28 cellular contexts compared by ENCODE assay signal in the genomic region with DNA sequence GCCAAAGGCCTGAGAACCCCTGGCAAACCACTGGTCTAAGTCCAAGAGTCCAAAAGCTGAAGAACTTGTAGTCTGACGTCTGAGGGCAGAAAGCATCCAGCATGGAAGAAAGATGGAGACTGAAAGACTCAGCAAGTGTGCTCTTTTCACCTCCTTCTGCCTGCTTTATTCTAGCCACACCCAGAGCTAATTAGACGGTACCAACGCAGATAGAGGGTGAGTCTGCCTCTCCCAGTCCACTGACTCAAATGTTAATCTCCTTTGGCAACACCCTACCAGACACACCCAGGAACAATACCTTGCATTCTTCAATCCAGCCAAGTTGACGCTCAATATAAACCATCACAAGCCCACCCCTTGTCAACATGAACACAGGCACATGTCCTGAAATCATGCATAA.
"Had no signal": no experiment of that assay in that cellular context is flagged by ENCODE, and none has a peak within 500 bp of the region (broad histone marks: within the 10 kb centered on the region; RNA-seq: fewer than 3 reads in every experiment).

No MANE protein-coding gene starts in this region.

- DNase-seq: activated CD4-positive, alpha-beta memory T cell treated with anti-CD3 and anti-CD28 coated beads for 36 hours; activated CD4-positive, alpha-beta T cell treated with anti-CD3 and anti-CD28 coated beads for 36 hours; activated CD4-positive, alpha-beta T cell treated with anti-CD3 and anti-CD28 coated beads, Interleukin-2, amount 10 ng/mL, durations not matched to agents 24 days and 14 days; activated CD4-positive, CD25-positive, alpha-beta regulatory T cell; activated CD4-positive, CD25-positive, alpha-beta regulatory T cell treated with anti-CD3 and anti-CD28 coated beads, Interleukin-2, amount 50 U/mL, for 72 hours; activated CD8-positive, alpha-beta memory T cell treated with anti-CD3 and anti-CD28 coated beads, Interleukin-2, amount 10 ng/mL, durations not matched to agents 7 days and 5 days; activated CD8-positive, alpha-beta memory T cell treated with anti-CD3 and anti-CD28 coated beads, Interleukin-2, amount 50 U/mL, for 4 hours; activated CD8-positive, alpha-beta T cell treated with anti-CD3 and anti-CD28 coated beads, Interleukin-2, amount 10 ng/mL, durations not matched to agents 7 days and 5 days; activated effector memory CD4-positive, alpha-beta T cell treated with anti-CD3 and anti-CD28 coated beads, Interleukin-2, amount 50 U/mL, for 16 hours; activated naive CD4-positive, alpha-beta T cell treated with anti-CD3 and anti-CD28 coated beads for 36 hours; activated naive CD8-positive, alpha-beta T cell treated with anti-CD3 and anti-CD28 coated beads for 36 hours; activated naive CD8-positive, alpha-beta T cell treated with anti-CD3 and anti-CD28 coated beads, Interleukin-2, amount 50 U/mL, for 24 hours; activated T-cell treated with anti-CD3 and anti-CD28 coated beads, Interleukin-2, amount 50 U/mL, for 1 hour; activated T-cell treated with anti-CD3 and anti-CD28 coated beads, Interleukin-2, amount 50 U/mL, for 48 hours; adrenal gland; amygdala; aorta; body of pancreas; dorsolateral prefrontal cortex; effector memory CD4-positive, alpha-beta T cell; endodermal cell; erythroblast; foreskin keratinocyte; gastrocnemius medialis; glutamatergic neuron; T-helper 2 cell had no signal

- H3K4me3 ChIP-seq: adrenal gland, body of pancreas, coronary artery, dorsolateral prefrontal cortex, esophagus muscularis mucosa, gastrocnemius medialis had no signal

- H3K27ac ChIP-seq: adrenal gland, body of pancreas, coronary artery, dorsolateral prefrontal cortex, esophagus muscularis mucosa, foreskin keratinocyte, gastrocnemius medialis had no signal

- H3K4me1 ChIP-seq: adrenal gland, body of pancreas, esophagus muscularis mucosa, foreskin keratinocyte, gastrocnemius medialis had no signal

- H3K36me3 ChIP-seq: adrenal gland, esophagus muscularis mucosa, gastrocnemius medialis had no signal

- H3K9me3 ChIP-seq: adrenal gland, body of pancreas, gastrocnemius medialis had no signal

- H3K27me3 ChIP-seq: adrenal gland, body of pancreas, dorsolateral prefrontal cortex, esophagus muscularis mucosa, foreskin keratinocyte, gastrocnemius medialis had no signal
